In genomic region chr15:72106068-72106467, GRCh38 we compare ENCODE assay signal across 27 cellular contexts.
"Had no signal": no experiment of that assay in that cellular context is flagged by ENCODE, and none has a peak within 500 bp of the region (broad histone marks: within the 10 kb centered on the region; RNA-seq: fewer than 3 reads in every experiment).

No MANE protein-coding gene starts in this region.

- H2AFZ ChIP-seq: neural progenitor cell, parathyroid adenoma had no signal

- ATAC-seq: natural killer cell; right cardiac atrium; sciatic nerve; stimulated activated effector memory CD8-positive, alpha-beta T cell treated with anti-CD3 and anti-CD28 coated beads, Interleukin-12 subunit alpha, Interleukin-12 subunit beta, amount 100 ng/mL, for 72 hours; stimulated activated naive B cell treated with anti-CD40 and anti-IgM and Interleukin-4, amounts not matched to agents 10 μg/mL and 1 μg/mL and 100 μg/mL, for 72 hours had no signal

- H3K27ac ChIP-seq: neural progenitor cell, ovary, parathyroid adenoma, psoas muscle, skin epidermis, spleen, stomach, thoracic aorta, thyroid gland, tibial nerve, upper lobe of left lung, vagina had no signal

- H3K4me1 ChIP-seq: neural progenitor cell, parathyroid adenoma had no signal

- H3K9ac ChIP-seq: neural progenitor cell, parathyroid adenoma had no signal

- H3K4me3 ChIP-seq: neural progenitor cell, ovary, psoas muscle, skin epidermis, smooth muscle cell, spleen, stomach, thoracic aorta, thyroid gland, tibial nerve, upper lobe of left lung, vagina had no signal

- H3K27me3 ChIP-seq: neural progenitor cell, ovary, spleen, stomach, thyroid gland, tibial nerve, upper lobe of left lung, vagina had no signal

- H3K4me2 ChIP-seq: neural progenitor cell, smooth muscle cell had no signal

- H3K36me3 ChIP-seq: neural progenitor cell, ovary, spleen, stomach, thoracic aorta, thyroid gland, tibial nerve, upper lobe of left lung, vagina had no signal

- DNase-seq: natural killer cell; occipital lobe; ovary; posterior cingulate gyrus; psoas muscle; right cardiac atrium; spleen; stimulated activated CD4-positive, alpha-beta T cell treated with anti-CD3 and anti-CD28 coated beads, Interleukin-12 subunit alpha, Interleukin-12 subunit beta, amount 100 ng/mL, for 4 hours; stimulated activated CD4-positive, alpha-beta T cell treated with anti-CD3 and anti-CD28 coated beads, Interleukin-2, amount 100 ng/mL, for 24 hours; stimulated activated CD4-positive, alpha-beta T cell treated with anti-CD3 and anti-CD28 coated beads, Interleukin-2, amount 100 ng/mL, for 48 hours; stimulated activated CD4-positive, alpha-beta T cell treated with anti-CD3 and anti-CD28 coated beads, Interleukin-4, amount 100 ng/mL, for 24 hours; stimulated activated naive B cell treated with anti-CD40 and anti-IgM and Interleukin-4, amounts not matched to agents 10 μg/mL and 1 μg/mL and 100 μg/mL, for 72 hours; stimulated activated naive CD4-positive, alpha-beta T cell treated with Interleukin-2 at 50 U/mL for 16 hours; stomach; thyroid gland; trophoblast cell; upper lobe of left lung had no signal

- H3K9me3 ChIP-seq: ovary, psoas muscle, spleen, stomach, thoracic aorta, thyroid gland, tibial nerve, upper lobe of left lung, vagina had no signal

- FAIRE-seq: urothelium cell line had no signal
